27 cellular contexts compared by ENCODE assay signal in genomic region chr4:185351691-185352090, GRCh38.
"Had no signal": no experiment of that assay in that cellular context is flagged by ENCODE, and none has a peak within 500 bp of the region (broad histone marks: within the 10 kb centered on the region; RNA-seq: fewer than 3 reads in every experiment).

No MANE protein-coding gene starts in this region.

- ATAC-seq: heart right ventricle; left cardiac atrium; naive thymus-derived CD8-positive, alpha-beta T cell; sciatic nerve; stimulated activated naive CD8-positive, alpha-beta T cell treated with anti-CD3 and anti-CD28 coated beads, Interleukin-15, amount 100 ng/mL, for 72 hours had no signal

- H3K9me3 Mint-ChIP-seq: naive thymus-derived CD8-positive, alpha-beta T cell; stimulated activated naive CD8-positive, alpha-beta T cell treated with anti-CD3 and anti-CD28 coated beads, Interleukin-15, amount 100 ng/mL, for 72 hours had no signal

- H3K4me1 Mint-ChIP-seq: stimulated activated naive CD8-positive, alpha-beta T cell treated with anti-CD3 and anti-CD28 coated beads, Interleukin-15, amount 100 ng/mL, for 72 hours had no signal

- H3K4me3 ChIP-seq: coronary artery, esophagus squamous epithelium, heart right ventricle, left lung, smooth muscle cell, suprapubic skin, transverse colon, upper lobe of right lung, uterus had no signal

- H3K36me3 ChIP-seq: neutrophil, transverse colon, uterus had no signal

- H3K9me3 ChIP-seq: esophagus squamous epithelium, heart right ventricle, left lung, neutrophil, suprapubic skin, transverse colon, upper lobe of right lung, uterus had no signal

- H3K27me3 Mint-ChIP-seq: naive thymus-derived CD8-positive, alpha-beta T cell; progenitor cell of endocrine pancreas; stimulated activated naive CD8-positive, alpha-beta T cell treated with anti-CD3 and anti-CD28 coated beads, Interleukin-15, amount 100 ng/mL, for 72 hours had no signal

- H3K9ac ChIP-seq: parathyroid adenoma had no signal

- H3K27me3 ChIP-seq: esophagus squamous epithelium, heart right ventricle, left lung, suprapubic skin, transverse colon, upper lobe of right lung, uterus had no signal

- H2AFZ ChIP-seq: parathyroid adenoma had no signal

- H3K27ac ChIP-seq: coronary artery, esophagus squamous epithelium, heart right ventricle, left lung, parathyroid adenoma, suprapubic skin, transverse colon, upper lobe of right lung, uterus had no signal

- H3K79me2 ChIP-seq: parathyroid adenoma had no signal

- H3K27ac Mint-ChIP-seq: naive thymus-derived CD8-positive, alpha-beta T cell had no signal

- H3K4me1 ChIP-seq: esophagus squamous epithelium, heart right ventricle, left lung, parathyroid adenoma, suprapubic skin, transverse colon, upper lobe of right lung, uterus had no signal

- H3K4me3 Mint-ChIP-seq: stimulated activated naive CD8-positive, alpha-beta T cell treated with anti-CD3 and anti-CD28 coated beads, Interleukin-15, amount 100 ng/mL, for 72 hours had no signal

- DNase-seq: dermis blood vessel endothelial cell; effector memory CD4-positive, alpha-beta T cell; erythroblast; esophagus squamous epithelium; foreskin melanocyte; glutamatergic neuron; heart right ventricle; hippocampal formation; left cardiac atrium; left lung; naive thymus-derived CD8-positive, alpha-beta T cell; stimulated activated CD4-positive, alpha-beta T cell treated with anti-CD3 and anti-CD28 coated beads, Interleukin-12 subunit alpha, Interleukin-12 subunit beta, amount 100 ng/mL, for 4 hours; stimulated activated CD4-positive, alpha-beta T cell treated with anti-CD3 and anti-CD28 coated beads, Interleukin-1b, Interleukin-23, amount 100 ng/mL, for 48 hours; stimulated activated CD4-positive, alpha-beta T cell treated with anti-CD3 and anti-CD28 coated beads, Interleukin-4, amount 100 ng/mL, for 1 hour; stimulated activated CD8-positive, alpha-beta memory T cell treated with anti-CD3 and anti-CD28 coated beads, Interleukin-4, amount 100 ng/mL, for 48 hours; stimulated activated naive CD4-positive, alpha-beta T cell; stimulated activated naive CD8-positive, alpha-beta T cell treated with anti-CD3 and anti-CD28 coated beads, Interleukin-15, amount 100 ng/mL, for 72 hours; transverse colon; upper lobe of right lung; uterus had no signal

- H3K4me2 ChIP-seq: smooth muscle cell had no signal
